ENCODE assay signal across 8 cellular contexts in genomic region chrX:49230500-49231232, GRCh38. TPM values are rescaled to one million over a fixed set of nuclear protein-coding genes. Genes with fewer than 3 reads are reported as not detected.
DNase-seq lines count a peak whose midpoint lies in the region; ATAC-seq and TF ChIP-seq lines count a peak whose summit lies in the region.

No MANE protein-coding gene starts in this region.

- H3K9me3 Mint-ChIP-seq in WTC11 = no peaks in the 10 kb centered on the region
- peaks cover 2% of the 10 kb centered on the region for H3K9me3 Mint-ChIP-seq in chondrocyte (ENCODE audit: low read depth)

- H3K4me1 Mint-ChIP-seq in WTC11 (peaks cover 10% of the 10 kb centered on the region), chondrocyte (ENCODE audit: low read depth) (no peaks in the 10 kb centered on the region)

- POLR2A ChIA-PET in WTC11 (lab: Charles Lee) = interaction anchor here (0.9 kb wide), 2 partner anchors 38 to 40 kb away, joined by 3 to 4 read pairs; no protein-coding TSS in a partner anchor

- ATAC-seq in HG03439 (IDR thresholded peaks at IDR 0.05; ENCODE audit: unreplicated experiment) (peak; percentile 59), WTC11 (peak; percentile 88), HG02763 (IDR thresholded peaks at IDR 0.05; ENCODE audit: unreplicated experiment) (no peak)

- H3K4me3 Mint-ChIP-seq in WTC11 = peak overlapping the region; percentile 75
- H3K4me3 Mint-ChIP-seq in chondrocyte (ENCODE audit: unreplicated experiment) = no peak overlapping the region

- CTCF ChIA-PET in WTC11 (lab: Charles Lee) = interaction anchor here (0.6 to 2.2 kb wide), 5 partner anchors 38 to 46 kb away, joined by 3 to 10 read pairs (median 5); no protein-coding TSS in a partner anchor

- peaks cover 7% of the 10 kb centered on the region for H3K27me3 Mint-ChIP-seq in WTC11 (ENCODE audit: low read depth)
- H3K27me3 Mint-ChIP-seq in chondrocyte (ENCODE audit: low read depth) = no peaks in the 10 kb centered on the region

- H3K36me3 Mint-ChIP-seq in WTC11 (no peaks in the 10 kb centered on the region), chondrocyte (ENCODE audit: low read depth) (no peaks in the 10 kb centered on the region)

- no peak for TF ChIP-seq CTCF in WTC11 (IDR thresholded peaks at IDR 0.05)
- peak; percentile 24 for TF ChIP-seq CTCF in chondrocyte (IDR thresholded peaks at IDR 0.05)

- peak; percentile 25 for DNase-seq in NCI-H1092 treated with DMSO at 0.1 percent for 48 hours (lab: John Stamatoyannopoulos, UW)
- no peak for DNase-seq in NCI-H1092 (lab: John Stamatoyannopoulos, UW)
- peak; percentile 82 for DNase-seq in WTC11 (ENCODE audit: low spot score)
- no peak for DNase-seq in chondrocyte (ENCODE audit: low spot score)
- peak; percentile 2 for DNase-seq in medulla oblongata (ENCODE audit: extremely low spot score)
- DNase-seq in stimulated activated CD8-positive, alpha-beta memory T cell treated with anti-CD3 and anti-CD28 coated beads, Interleukin-15, amount 100 ng/mL, for 48 hours (ENCODE audit: low read depth in 2 of 2) = peak; percentile 49 to 61

- H3K27ac Mint-ChIP-seq in WTC11 (peak overlapping the region; percentile 57; the same call in 1 of the 2 replicates), chondrocyte (ENCODE audit: unreplicated experiment) (no peak overlapping the region)

TF ChIP-seq in WTC11, 78 proteins besides CTCF, POLR2A, EP300 and RAD21:
- TF ChIP-seq PREB (CRISPR knock-in tag; IDR thresholded peaks at IDR 0.05; ENCODE audit: borderline replicate concordance) (no peak), ZNF423 (CRISPR knock-in tag; IDR thresholded peaks at IDR 0.05) (no peak), FOXJ3 (CRISPR knock-in tag; IDR thresholded peaks at IDR 0.05; ENCODE audit: borderline replicate concordance) (no peak), ELF4 (CRISPR knock-in tag; IDR thresholded peaks at IDR 0.05; ENCODE audit: low read depth) (no peak)

RNA-seq across cellular contexts. Expression of gene CACNA1F, which starts 2.5 kb away (rescaled TPM):
- total RNA-seq in WTC11 (2021) (1.6 to 2.7 TPM (median 1.8 TPM) in 3 replicates), chondrocyte (not detected in 3 replicates)

RNA-seq across cellular contexts. Expression of gene CCDC22, which starts 4.6 kb away (rescaled TPM):
- total RNA-seq in WTC11 (2021) = 10.2 to 13.4 TPM (median 13.2 TPM) in 3 replicates
- total RNA-seq in chondrocyte = 12.3 to 13.2 TPM (median 12.8 TPM) in 3 replicates

RNA-seq across cellular contexts. Expression of gene SYP, which starts 30.7 kb away (rescaled TPM):
- total RNA-seq in WTC11 (2021) (4.8 to 7.0 TPM (median 5.3 TPM) in 3 replicates), chondrocyte (0.87 to 1.5 TPM (median 1.4 TPM) in 3 replicates)

RNA-seq across cellular contexts. Expression of gene FOXP3, which starts 33.8 kb away (rescaled TPM):
- total RNA-seq in WTC11 (2021) = 0.39 to 0.42 TPM (median 0.39 TPM) in 3 replicates
- total RNA-seq in chondrocyte = 0.12 to 0.28 TPM in 2 of 3 replicates, not detected in the other

RNA-seq across cellular contexts. Expression of gene PPP1R3F, which starts 38.9 kb away (rescaled TPM):
- total RNA-seq in WTC11 (2021) (7.0 to 14.1 TPM (median 11.3 TPM) in 3 replicates), chondrocyte (6.6 to 15.0 TPM (median 8.0 TPM) in 3 replicates)

Comparison
In these comparisons a context has a peak if more than half of its experiments do, and no peak if none do; other contexts are left out.
1. DNase-seq: peak in NCI-H1092 treated with DMSO at 0.1 percent for 48 hours (single experiment), WTC11 (single experiment), medulla oblongata (single experiment) and stimulated activated CD8-positive, alpha-beta memory T cell treated with anti-CD3 and anti-CD28 coated beads, Interleukin-15, amount 100 ng/mL, for 48 hours (2 of 2); none in NCI-H1092 (single experiment) and chondrocyte (single experiment).